21 cellular contexts compared by ENCODE assay signal in the genomic region with DNA sequence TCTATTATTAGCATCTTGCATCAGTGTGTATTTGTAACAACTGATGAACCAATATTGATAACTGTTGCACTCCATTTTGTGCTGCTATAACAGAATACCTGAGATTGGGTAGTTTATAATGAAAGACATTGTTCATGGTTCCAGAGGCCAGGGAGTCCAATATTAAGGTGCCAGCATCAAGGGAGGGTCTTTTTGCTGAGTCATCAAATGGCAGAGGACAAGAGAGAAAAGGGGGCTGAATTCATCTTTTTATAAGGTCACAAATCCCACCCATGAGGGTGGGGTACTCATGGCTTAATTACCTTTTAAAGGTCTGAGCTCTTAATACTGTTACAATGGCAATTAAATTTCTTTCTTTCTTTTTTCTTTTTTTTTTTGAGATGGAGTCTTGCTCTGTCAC. TPM values are rescaled to one million over a fixed set of nuclear protein-coding genes. Genes with fewer than 3 reads are reported as not detected.
"Had no signal": no experiment of that assay in that cellular context is flagged by ENCODE, and none has a peak within 500 bp of the region (broad histone marks: within the 10 kb centered on the region; RNA-seq: fewer than 3 reads in every experiment).

No MANE protein-coding gene starts in this region.

- H3K4me3 Mint-ChIP-seq: dendritic cell treated with granulocyte-macrophage colony-stimulating factor and Interleukin-4, amounts not matched to agents 40 ng/mL and 50 ng/mL, for 4 days; effector memory CD8-positive, alpha-beta T cell; nephron had no signal

- DNase-seq: cerebellar nuclear complex; effector memory CD8-positive, alpha-beta T cell; hippocampal formation; kidney glomerular epithelial cell; lower lobe of right lung; midbrain; occipital lobe; pancreas; sigmoid colon; stimulated activated CD4-positive, alpha-beta T cell treated with anti-CD3 and anti-CD28 coated beads, Interleukin-12 subunit alpha, Interleukin-12 subunit beta, amount 100 ng/mL, for 4 hours; stimulated activated naive CD4-positive, alpha-beta T cell treated with Interleukin-2 at 50 U/mL for 16 hours; trophoblast cell had no signal

- H3K27me3 Mint-ChIP-seq: dendritic cell treated with granulocyte-macrophage colony-stimulating factor and Interleukin-4, amounts not matched to agents 40 ng/mL and 50 ng/mL, for 4 days; effector memory CD8-positive, alpha-beta T cell; progenitor cell of endocrine pancreas had no signal

- H3K27ac ChIP-seq: epithelial cell of prostate, esophagus muscularis mucosa, lower lobe of right lung, pancreas, sigmoid colon, skin epidermis had no signal

- H3K27me3 ChIP-seq: esophagus muscularis mucosa, pancreas, sigmoid colon had no signal

- ATAC-seq: effector memory CD8-positive, alpha-beta T cell; left lobe of liver; lower lobe of right lung; pancreas had no signal

- H3K36me3 ChIP-seq: lower lobe of right lung, pancreas, sigmoid colon had no signal

- H3K4me3 ChIP-seq: esophagus muscularis mucosa, lower lobe of right lung, pancreas, sigmoid colon, skin epidermis had no signal

- H3K27ac Mint-ChIP-seq: dendritic cell treated with granulocyte-macrophage colony-stimulating factor and Interleukin-4, amounts not matched to agents 40 ng/mL and 50 ng/mL, for 4 days; effector memory CD8-positive, alpha-beta T cell; nephron; progenitor cell of endocrine pancreas had no signal

- H3K9me3 ChIP-seq: esophagus muscularis mucosa, lower lobe of right lung, pancreas, sigmoid colon had no signal

- FAIRE-seq: colon, islet of Langerhans, pancreas had no signal

- H3K9me3 Mint-ChIP-seq: dendritic cell treated with granulocyte-macrophage colony-stimulating factor and Interleukin-4, amounts not matched to agents 40 ng/mL and 50 ng/mL, for 4 days; effector memory CD8-positive, alpha-beta T cell; nephron had no signal

RNA-seq across cellular contexts. Expression of gene MYOZ2, which starts 7.2 kb away (rescaled TPM):
- total RNA-seq: left lobe of liver, lower lobe of right lung had no signal
